ENCODE assay signal across 9 cellular contexts in the genomic region with DNA sequence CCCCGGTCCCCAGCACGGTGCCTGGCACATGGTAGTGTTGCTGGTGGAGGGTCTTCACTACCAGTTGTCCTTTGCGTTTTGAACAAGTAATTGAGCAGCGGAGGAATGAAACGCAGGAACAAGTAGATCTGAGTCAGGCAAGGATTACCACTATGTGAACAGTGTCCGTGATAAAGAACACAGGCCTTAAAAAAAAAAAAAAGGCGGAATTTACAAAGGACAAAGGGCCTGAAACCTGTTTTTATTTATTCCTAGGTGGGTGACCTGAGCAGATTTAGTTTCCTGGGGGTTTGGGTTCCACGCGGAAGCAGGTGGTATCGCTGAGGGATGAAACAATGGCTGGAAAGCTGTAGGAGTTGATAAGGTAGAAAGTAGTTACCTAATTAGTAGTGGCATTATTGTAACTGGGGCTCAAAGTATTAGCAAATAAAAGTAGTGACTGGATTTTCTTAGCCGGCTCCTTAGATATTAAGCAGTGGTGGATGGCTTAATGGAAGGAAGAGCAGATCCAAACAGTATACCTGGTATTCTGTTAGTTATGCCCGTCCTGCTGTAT. TPM values are rescaled to one million over a fixed set of nuclear protein-coding genes. Genes with fewer than 3 reads are reported as not detected.
DNase-seq lines count a peak whose midpoint lies in the region; ATAC-seq, FAIRE-seq and TF ChIP-seq lines count a peak whose summit lies in the region.
"Had no signal": no experiment of that assay in that cellular context is flagged by ENCODE, and none has a peak within 500 bp of the region (broad histone marks: within the 10 kb centered on the region; RNA-seq: fewer than 3 reads in every experiment).

No MANE protein-coding gene starts in this region.

- peak overlapping the region; percentile 93 for H2AFZ ChIP-seq in K562 (ENCODE audit: low read depth, low read length)

- H3K36me3 ChIP-seq in K562 (ENCODE audit: control insufficient read depth, insufficient read depth, low read length) = peaks cover under 1% of the 10 kb centered on the region; the same call in 1 of the 3 replicates
- no peaks in the 10 kb centered on the region for H3K36me3 ChIP-seq in suprapubic skin

- no peak for TF ChIP-seq EP300 in K562 (IDR thresholded peaks at IDR 0.05; ENCODE audit: low read length)
- no peak for TF ChIP-seq EP300 in suprapubic skin (IDR thresholded peaks at IDR 0.05)

- peak overlapping the region; percentile 88 to 95 for H3K9ac ChIP-seq in K562 (ENCODE audit: insufficient read depth in 1 of 2, low read depth in 2 of 2, low read length in 2 of 2)

- peak overlapping the region; percentile 95 for H3K4me2 ChIP-seq in K562 (ENCODE audit: insufficient read depth, low read length)

- no peak for FAIRE-seq in K562 (lab: Jason Lieb, UNC)

- H3K27ac ChIP-seq in K562 (ENCODE audit: extremely low read depth, low read depth, low read length) = peak overlapping the region; percentile 93
- H3K27ac ChIP-seq in layer of hippocampus (ENCODE audit: low read depth, low read length) = peak overlapping the region; percentile 96
- H3K27ac ChIP-seq in suprapubic skin = peak overlapping the region; percentile 95

- no TSS peak for BruUV-seq in K562 (replicated peaks; lab: Mats Ljungman, UMichigan)

- ATAC-seq in K562 (peak; percentile 1; the same call in 1 of the 3 replicates), HG03469 (IDR thresholded peaks at IDR 0.05; ENCODE audit: unreplicated experiment) (no peak)

- TF ChIP-seq CTCF in K562 (IDR thresholded peaks at IDR 0.05 in 2 of 3, conservative IDR thresholded peaks at IDR 0.05 in 1 of 3; ENCODE audit: insufficient read depth in 2 of 3, low read depth in 1 of 3, low read length in 3 of 3) (no peak), suprapubic skin (IDR thresholded peaks at IDR 0.05) (no peak)

- CTCF ChIA-PET in K562 (lab: Yijun Ruan, JAX; ENCODE audit: low intra/inter-chr PET ratio) = no interaction called here

- POLR2A ChIA-PET in K562 (lab: Yijun Ruan, JAX) = interaction anchor here (0.7 to 1.7 kb wide), 2 partner anchors 241 to 768 kb away, joined by 3 to 6 read pairs; a partner anchor contains a TSS

- in situ Hi-C loops in K562 (cut with MboI) = no loop called here

- no peak for TF ChIP-seq RAD21 in K562 (CRISPR knock-in tag; conservative IDR thresholded peaks at IDR 0.05 in 1 of 2, IDR thresholded peaks at IDR 0.05 in 1 of 2)

- peak; percentile 25 for DNase-seq in NCI-H82 (lab: John Stamatoyannopoulos, UW)
- no peak for DNase-seq in NCI-H82 treated with DMSO at 0.1 percent for 48 hours (lab: John Stamatoyannopoulos, UW; ENCODE audit: unreplicated experiment)
- peak in 2 of 4 experiments; percentile 5 to 22 for DNase-seq in K562 (ENCODE audit: extremely low read depth in 1 of 4, low spot score in 3 of 4)
- DNase-seq in suprapubic skin (ENCODE audit: low spot score in 2 of 2) = no peak
- DNase-seq in NCI-H1694 (lab: John Stamatoyannopoulos, UW) = no peak
- no peak for DNase-seq in GM19240 (ENCODE audit: insufficient read length, low spot score)
- DNase-seq: DND-41 had no signal

- TF ChIP-seq POLR2A in K562 (conservative IDR thresholded peaks at IDR 0.05) (no peak), suprapubic skin (IDR thresholded peaks at IDR 0.05) (no peak)

- H3K9me3 ChIP-seq in K562 (replicated peaks; ENCODE audit: control insufficient read depth, insufficient read depth, low read depth, low read length) (no peaks in the 10 kb centered on the region; the same call in 1 of the 2 replicates), suprapubic skin (peaks cover 2% of the 10 kb centered on the region)

- H3K9me1 ChIP-seq in K562 (ENCODE audit: control insufficient read depth, insufficient read depth, low read length) = no peaks in the 10 kb centered on the region

- intact Hi-C loops in K562 (cut with micrococcal nuclease) = no loop called here

- H3K27me3 ChIP-seq in K562 (ENCODE audit: control insufficient read depth in 2 of 2, insufficient read depth in 2 of 2, low read length in 2 of 2) (no peaks in the 10 kb centered on the region), layer of hippocampus (ENCODE audit: control insufficient read depth, insufficient read depth, low read length) (no peaks in the 10 kb centered on the region), suprapubic skin (no peaks in the 10 kb centered on the region)

- H3K4me1 ChIP-seq in K562 (replicated peaks in 1 of 2; ENCODE audit: control insufficient read depth in 2 of 2, insufficient read depth in 2 of 2, low read length in 2 of 2) (peaks cover 11 to 16% of the 10 kb centered on the region in 2 experiments; a peak in 4 of 5 replicates), suprapubic skin (peaks cover 39% of the 10 kb centered on the region)

- no peaks in the 10 kb centered on the region for H4K20me1 ChIP-seq in K562 (replicated peaks; ENCODE audit: control insufficient read depth, insufficient read depth, low read length)

- peaks cover 55% of the 10 kb centered on the region for H3K79me2 ChIP-seq in K562 (ENCODE audit: control insufficient read depth, insufficient read depth, low read length)

- 4% methylated on average over 12 of the region's 12 CpGs for WGBS in K562 (ENCODE audit: insufficient coverage, low coverage, missing lambda C conversion rate)
- WGBS in suprapubic skin = 42% methylated on average over 12 of the region's 12 CpGs

- H3K4me3 ChIP-seq in K562 (peak overlapping the region; percentile 67), suprapubic skin (peak overlapping the region; percentile 93)

TF ChIP-seq in K562, 482 proteins besides CTCF, POLR2A, EP300 and RAD21:
- TF ChIP-seq PHF8 (IDR thresholded peaks at IDR 0.05; ENCODE audit: borderline replicate concordance, low read length) (no peak), MYC (IDR thresholded peaks at IDR 0.05; ENCODE audit: low read depth, low read length) (0 out of 2 replicates have a peak, but pooled peaks have one; percentile 2), MYC (CRISPR knock-in tag; IDR thresholded peaks at IDR 0.05; ENCODE audit: borderline replicate concordance, low read depth) (no peak), TCF3 (CRISPR knock-in tag; IDR thresholded peaks at IDR 0.05) (0 out of 2 replicates have a peak, but pooled peaks have one; percentile 11), NONO (IDR thresholded peaks at IDR 0.05; ENCODE audit: low read depth in 2 of 2, low read length in 1 of 2) (no peak), ZNF384 (IDR thresholded peaks at IDR 0.05; ENCODE audit: low read depth, low read length) (peak; percentile 31; the same call in 1 of the 2 replicates), SOX6 (IDR thresholded peaks at IDR 0.05) (peak; percentile 62), SIX5 (IDR thresholded peaks at IDR 0.05; ENCODE audit: borderline replicate concordance in 1 of 2, insufficient read depth in 1 of 2, low read depth in 1 of 2, low read length in 2 of 2) (no peak)

RNA-seq across cellular contexts. Expression of a gene that starts 1.1 kb away (rescaled TPM):
- 15.5 and 25.7 TPM in 2 replicates for total RNA-seq in K562 (2011; cell fraction: chromatin; rRNA removed; ENCODE audit: low replicate concordance)
- 12.1 and 12.2 TPM in 2 replicates for total RNA-seq in K562 (2011; cell fraction: nucleolus; rRNA removed)
- 9.6 and 9.7 TPM in 2 replicates for total RNA-seq in K562 (2011; cell fraction: nucleoplasm; rRNA removed)
- total RNA-seq in K562 (2014; rRNA removed) (6.0 and 7.3 TPM in 2 replicates), K562 (2014; rRNA removed; fragmentation: Illumina TruSeq; extraction: Trizol) (1.6 and 2.1 TPM in 2 replicates), K562 (2015; rRNA removed; fragmentation: Illumina TruSeq; extraction: Trizol) (3.1 and 3.3 TPM in 2 replicates), K562 (2021) (11.9 and 12.8 TPM in 2 replicates), suprapubic skin (10 to 100 TPM; 17.5 to 22.3 (median 19.0) TPM)
- polyA plus RNA-seq in K562 (2011; rRNA removed) (3.1 and 5.2 TPM in 2 replicates), K562 (2014; fragmentation: Illumina TruSeq; extraction: Trizol) (6.0 and 8.0 TPM in 2 replicates), K562 (2014; fragmentation: Nextera tagmentation; extraction: Ambion mirVana) (under 1 TPM; 0.08 TPM), K562 (2014; rRNA removed) (5.2 and 6.2 TPM in 2 replicates)
- 3.2 and 5.5 TPM in 2 replicates for polyA plus RNA-seq in K562 (2011; cell fraction: cytosol; rRNA removed)
- 12.2 and 22.3 TPM in 2 replicates for polyA plus RNA-seq in K562 (2011; cell fraction: nucleus; rRNA removed)
- 4.4 and 7.4 TPM in 2 replicates for polyA plus RNA-seq in K562 (2012)
- polyA minus RNA-seq in K562 (2011; rRNA and poly(A)+ RNA removed) = 9.3 and 11.5 TPM in 2 replicates
- 5.7 and 8.8 TPM in 2 replicates for polyA minus RNA-seq in K562 (2011; cell fraction: cytosol; rRNA and poly(A)+ RNA removed)
- 5.1 and 5.3 TPM in 2 replicates for polyA minus RNA-seq in K562 (2011; cell fraction: nucleus; rRNA and poly(A)+ RNA removed)
